ENCODE assay signal across 8 cellular contexts in the genomic region with DNA sequence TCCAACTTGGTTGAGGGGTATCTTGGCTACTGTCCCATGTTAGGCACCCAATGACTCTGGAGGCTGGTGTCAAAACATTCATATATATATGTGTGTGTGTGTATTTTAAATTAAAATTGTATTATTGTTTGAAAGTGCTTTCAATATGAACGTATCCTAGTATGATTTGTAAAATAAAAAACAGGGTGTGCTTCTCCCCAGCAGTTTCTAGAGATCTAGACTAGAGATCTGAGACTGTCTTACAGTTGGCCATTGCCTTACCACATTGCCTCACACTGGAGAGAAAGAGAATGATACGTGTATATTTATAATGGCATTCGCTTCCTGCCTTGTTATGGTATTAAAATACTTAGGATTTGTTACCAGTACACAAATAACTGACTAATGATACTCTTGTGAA. TPM values are rescaled to one million over a fixed set of nuclear protein-coding genes. Genes with fewer than 3 reads are reported as not detected.
A peak's percentile ranks its signal among the peaks of the same experiment; 100 is the strongest.
DNase-seq lines count a peak whose midpoint lies in the region; ATAC-seq and TF ChIP-seq lines count a peak whose summit lies in the region.

No MANE protein-coding gene starts in this region.

- peak overlapping the region; percentile 13; the same call in 1 of the 2 replicates for H3K27ac ChIP-seq in HUES6 (ENCODE audit: low read depth, low read length)
- H3K27ac ChIP-seq in mesendoderm (ENCODE audit: low read depth, low read length), result no peak overlapping the region
- peak overlapping the region; percentile 99 to 100 for H3K27ac ChIP-seq in uterus

- peaks cover 26% of the 10 kb centered on the region for H3K79me2 ChIP-seq in mesendoderm (ENCODE audit: control insufficient read depth, insufficient read depth, low read length)

- H3K9me3 ChIP-seq in HUES6 (ENCODE audit: control insufficient read depth, insufficient read depth, low read depth, low read length), result no peaks in the 10 kb centered on the region
- H3K9me3 ChIP-seq in uterus, result no peaks in the 10 kb centered on the region

- H3K18ac ChIP-seq in mesendoderm (ENCODE audit: low read length), result peak overlapping the region; percentile 91

- no peak overlapping the region for H3K23ac ChIP-seq in mesendoderm (ENCODE audit: low read length)

- peak; percentile 43 for DNase-seq in DMS153 treated with DMSO at 0.1 percent for 48 hours (lab: John Stamatoyannopoulos, UW; ENCODE audit: unreplicated experiment)
- no peak for DNase-seq in effector memory CD8-positive, alpha-beta T cell
- DNase-seq in mesendoderm, result no peak
- DNase-seq in uterus, result no peak
- DNase-seq in putamen (ENCODE audit: low spot score), result no peak
- DNase-seq in NCI-H2029 (lab: John Stamatoyannopoulos, UW), result no peak

- H3K27me3 Mint-ChIP-seq in effector memory CD8-positive, alpha-beta T cell, result no peaks in the 10 kb centered on the region

- H3K9me3 Mint-ChIP-seq in effector memory CD8-positive, alpha-beta T cell, result no peaks in the 10 kb centered on the region

- no peak overlapping the region for H2BK120ac ChIP-seq in mesendoderm (ENCODE audit: low read depth, low read length)

- no peak overlapping the region for H3K4ac ChIP-seq in mesendoderm (ENCODE audit: low read depth, low read length)

- H3K9ac ChIP-seq in HUES6 (ENCODE audit: low read length) (peak overlapping the region; percentile 92), mesendoderm (ENCODE audit: low read length) (peak overlapping the region; percentile 86)

- peak overlapping the region; percentile 90 to 98 for H3K4me3 Mint-ChIP-seq in effector memory CD8-positive, alpha-beta T cell

- H3K4me2 ChIP-seq in mesendoderm (ENCODE audit: low read length), result peak overlapping the region; percentile 46

- peak overlapping the region; percentile 96 for H3K56ac ChIP-seq in mesendoderm (ENCODE audit: low read length)

- H3K27ac Mint-ChIP-seq in effector memory CD8-positive, alpha-beta T cell, result peak overlapping the region; percentile 82 to 93

- peak; percentile 55 for ATAC-seq in SK-N-SH treated with all-trans-retinoic acid at 6 μM for 48 hours
- peak; percentile 62 for ATAC-seq in effector memory CD8-positive, alpha-beta T cell (replicated peaks)

- peak in 2 of 4 experiments; percentile 17 to 30 for TF ChIP-seq CTCF in uterus (IDR thresholded peaks at IDR 0.05)

- 100% methylated on average over 1 of the region's 3 CpGs for WGBS in mesendoderm (ENCODE audit: extremely low coverage, insufficient coverage, low lambda C conversion rate)

- H2AK5ac ChIP-seq in mesendoderm (ENCODE audit: low read length), result no peak overlapping the region

- H2BK15ac ChIP-seq in mesendoderm (replicated peaks; ENCODE audit: low read depth), result no peak overlapping the region

- H4K8ac ChIP-seq in mesendoderm (ENCODE audit: low read depth, low read length), result no peak overlapping the region

- no peak overlapping the region for H2BK5ac ChIP-seq in mesendoderm (ENCODE audit: low read length)

- TF ChIP-seq POLR2A in uterus (IDR thresholded peaks at IDR 0.05), result no peak

- intact Hi-C loops in uterus (cut with DNase I; ENCODE audit: low total_unique reads), result loop anchor here (5.0 kb wide), 1 partner anchor 55 kb away; the partner anchor contains the start of gene TIAL1

- no peaks in the 10 kb centered on the region for H3K27me3 ChIP-seq in HUES6 (ENCODE audit: control insufficient read depth, insufficient read depth, low read length)
- H3K27me3 ChIP-seq in mesendoderm (ENCODE audit: insufficient read depth, low read length, poor library complexity), result no peaks in the 10 kb centered on the region
- no peaks in the 10 kb centered on the region for H3K27me3 ChIP-seq in uterus

- peaks cover 31 to 36% of the 10 kb centered on the region in 2 donors for H3K4me1 Mint-ChIP-seq in effector memory CD8-positive, alpha-beta T cell (ENCODE audit: low read depth in 2 of 2)

- peaks cover 17% of the 10 kb centered on the region for H3K36me3 Mint-ChIP-seq in effector memory CD8-positive, alpha-beta T cell (ENCODE audit: insufficient read depth)

- peak overlapping the region; percentile 93 for H3K4me3 ChIP-seq in HUES6 (ENCODE audit: low read depth, low read length)
- peak overlapping the region; percentile 75 for H3K4me3 ChIP-seq in mesendoderm (ENCODE audit: low read length)
- peak overlapping the region; percentile 96 for H3K4me3 ChIP-seq in uterus

- H3K36me3 ChIP-seq in HUES6 (ENCODE audit: control insufficient read depth, insufficient read depth, low read length) (peaks cover 5% of the 10 kb centered on the region; the same call in 1 of the 2 replicates), mesendoderm (ENCODE audit: control insufficient read depth, insufficient read depth, low read length) (no peaks in the 10 kb centered on the region), uterus (no peaks in the 10 kb centered on the region)

- H4K5ac ChIP-seq in mesendoderm (ENCODE audit: low read length), result no peak overlapping the region

- H3K79me1 ChIP-seq in mesendoderm (ENCODE audit: low read length), result peaks cover 14% of the 10 kb centered on the region

- H3K4me1 ChIP-seq in HUES6 (ENCODE audit: control insufficient read depth, insufficient read depth, low read length) (peaks cover 44% of the 10 kb centered on the region), mesendoderm (ENCODE audit: control insufficient read depth, low read depth, low read length) (peaks cover 14% of the 10 kb centered on the region), uterus (peaks cover 9 to 11% of the 10 kb centered on the region in 2 donors)

TF ChIP-seq in SK-N-SH treated with all-trans-retinoic acid at 6 μM for 48 hours, 23 proteins besides CTCF, POLR2A, EP300 and RAD21:
- TF ChIP-seq PPARA (CRISPR knock-in tag; IDR thresholded peaks at IDR 0.05; ENCODE audit: borderline replicate concordance) (no peak), GLIS3 (CRISPR knock-in tag; IDR thresholded peaks at IDR 0.05) (no peak), PATZ1 (CRISPR knock-in tag; IDR thresholded peaks at IDR 0.05; ENCODE audit: borderline replicate concordance) (no peak), POU6F1 (CRISPR knock-in tag; IDR thresholded peaks at IDR 0.05; ENCODE audit: borderline replicate concordance, low read depth) (no peak), TCF4 (CRISPR knock-in tag; IDR thresholded peaks at IDR 0.05; ENCODE audit: borderline replicate concordance) (no peak)
- TF ChIP-seq, protein P1, sequence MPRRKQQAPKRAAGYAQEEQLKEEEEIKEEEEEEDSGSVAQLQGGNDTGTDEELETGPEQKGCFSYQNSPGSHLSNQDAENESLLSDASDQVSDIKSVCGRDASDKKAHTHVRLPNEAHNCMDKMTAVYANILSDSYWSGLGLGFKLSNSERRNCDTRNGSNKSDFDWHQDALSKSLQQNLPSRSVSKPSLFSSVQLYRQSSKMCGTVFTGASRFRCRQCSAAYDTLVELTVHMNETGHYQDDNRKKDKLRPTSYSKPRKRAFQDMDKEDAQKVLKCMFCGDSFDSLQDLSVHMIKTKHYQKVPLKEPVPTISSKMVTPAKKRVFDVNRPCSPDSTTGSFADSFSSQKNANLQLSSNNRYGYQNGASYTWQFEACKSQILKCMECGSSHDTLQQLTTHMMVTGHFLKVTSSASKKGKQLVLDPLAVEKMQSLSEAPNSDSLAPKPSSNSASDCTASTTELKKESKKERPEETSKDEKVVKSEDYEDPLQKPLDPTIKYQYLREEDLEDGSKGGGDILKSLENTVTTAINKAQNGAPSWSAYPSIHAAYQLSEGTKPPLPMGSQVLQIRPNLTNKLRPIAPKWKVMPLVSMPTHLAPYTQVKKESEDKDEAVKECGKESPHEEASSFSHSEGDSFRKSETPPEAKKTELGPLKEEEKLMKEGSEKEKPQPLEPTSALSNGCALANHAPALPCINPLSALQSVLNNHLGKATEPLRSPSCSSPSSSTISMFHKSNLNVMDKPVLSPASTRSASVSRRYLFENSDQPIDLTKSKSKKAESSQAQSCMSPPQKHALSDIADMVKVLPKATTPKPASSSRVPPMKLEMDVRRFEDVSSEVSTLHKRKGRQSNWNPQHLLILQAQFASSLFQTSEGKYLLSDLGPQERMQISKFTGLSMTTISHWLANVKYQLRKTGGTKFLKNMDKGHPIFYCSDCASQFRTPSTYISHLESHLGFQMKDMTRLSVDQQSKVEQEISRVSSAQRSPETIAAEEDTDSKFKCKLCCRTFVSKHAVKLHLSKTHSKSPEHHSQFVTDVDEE (CRISPR knock-in tag; IDR thresholded peaks at IDR 0.05), result no peak
TF ChIP-seq in SK-N-SH treated with all-trans-retinoic acid at 6 μM for 48 hours: peak in this region for 0.

RNA-seq across cellular contexts. Expression of gene BAG3, which starts 1.2 kb away (rescaled TPM):
- polyA plus RNA-seq in mesendoderm (2013, experiment 1 of 2), result 16.0 TPM
- polyA plus RNA-seq in mesendoderm (2013, experiment 2 of 2), result 16.9 TPM
- total RNA-seq in uterus, result 10 to 100 TPM in 3 of 4 donors, 1 to 10 TPM in 1; 6.6 to 44.1 (median 22.4) TPM

RNA-seq across cellular contexts. Expression of gene TIAL1, which starts 55.6 kb away (rescaled TPM):
- 104 TPM for polyA plus RNA-seq in mesendoderm (2013, experiment 1 of 2)
- polyA plus RNA-seq in mesendoderm (2013, experiment 2 of 2), result 101 TPM
- 100 to 1,000 TPM in 3 of 4 donors, 10 to 100 TPM in 1; 31.8 to 177 (median 143) TPM for total RNA-seq in uterus
